ENCODE assay signal across 28 cellular contexts in the genomic region with DNA sequence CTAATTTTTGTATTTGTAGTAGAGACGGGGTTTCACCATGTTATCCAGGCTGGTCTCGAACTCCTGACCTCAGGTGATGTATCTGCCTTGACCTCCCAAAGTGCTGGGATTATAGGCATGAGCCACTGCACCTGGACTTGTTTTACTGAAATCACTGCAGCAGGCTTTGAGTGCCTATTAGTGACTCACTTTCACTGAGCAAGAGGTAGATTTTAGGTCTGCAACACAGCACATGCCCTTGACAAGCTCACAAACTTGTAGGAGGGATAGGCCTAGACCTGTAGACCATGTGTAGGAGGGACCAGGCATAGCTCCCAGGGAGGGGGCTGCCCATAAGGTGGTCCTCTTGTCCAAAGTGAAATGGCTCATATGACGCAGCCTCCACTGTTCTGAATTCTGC. TPM values are rescaled to one million over a fixed set of nuclear protein-coding genes. Genes with fewer than 3 reads are reported as not detected.
"Had no signal": no experiment of that assay in that cellular context is flagged by ENCODE, and none has a peak within 500 bp of the region (broad histone marks: within the 10 kb centered on the region; RNA-seq: fewer than 3 reads in every experiment).

No MANE protein-coding gene starts in this region.

- H3K9me3 ChIP-seq: ovary, psoas muscle, right lobe of liver, sigmoid colon, stomach, thoracic aorta, thyroid gland, tibial nerve, upper lobe of left lung, uterus had no signal

- H3K4me3 ChIP-seq: neural progenitor cell, ovary, psoas muscle, right lobe of liver, sigmoid colon, stomach, thoracic aorta, thyroid gland, tibial nerve, upper lobe of left lung, uterus had no signal

- FAIRE-seq: small intestine had no signal

- ATAC-seq: natural killer cell; psoas muscle; right cardiac atrium; right lobe of liver; stimulated activated effector memory CD8-positive, alpha-beta T cell treated with anti-CD3 and anti-CD28 coated beads, Interleukin-12 subunit alpha, Interleukin-12 subunit beta, amount 100 ng/mL, for 72 hours; stimulated activated naive B cell treated with anti-CD40 and anti-IgM and Interleukin-4, amounts not matched to agents 10 μg/mL and 1 μg/mL and 100 μg/mL, for 72 hours had no signal

- H3K27me3 ChIP-seq: ovary, right lobe of liver, sigmoid colon, thyroid gland, tibial nerve, upper lobe of left lung, uterus had no signal

- H3K36me3 ChIP-seq: neural progenitor cell, ovary, right lobe of liver, sigmoid colon, stomach, thoracic aorta, thyroid gland, tibial nerve, upper lobe of left lung, uterus had no signal

- DNase-seq: natural killer cell; occipital lobe; ovary; posterior cingulate gyrus; psoas muscle; right cardiac atrium; right lobe of liver; sigmoid colon; small intestine; stimulated activated CD4-positive, alpha-beta T cell treated with anti-CD3 and anti-CD28 coated beads, Interleukin-15, amount 100 ng/mL, for 24 hours; stimulated activated CD4-positive, alpha-beta T cell treated with anti-CD3 and anti-CD28 coated beads, Interleukin-2, amount 100 ng/mL, for 24 hours; stimulated activated CD4-positive, alpha-beta T cell treated with anti-CD3 and anti-CD28 coated beads, Interleukin-2, amount 100 ng/mL, for 48 hours; stimulated activated CD4-positive, alpha-beta T cell treated with anti-CD3 and anti-CD28 coated beads, Interleukin-4, amount 100 ng/mL, for 24 hours; stimulated activated naive B cell treated with anti-CD40 and anti-IgM and Interleukin-4, amounts not matched to agents 10 μg/mL and 1 μg/mL and 100 μg/mL, for 72 hours; stimulated activated naive CD4-positive, alpha-beta T cell treated with Interleukin-2 at 50 U/mL for 16 hours; stomach; thyroid gland; trophoblast cell; upper lobe of left lung; uterus had no signal

- H3K27ac ChIP-seq: neural progenitor cell, ovary, parathyroid adenoma, psoas muscle, right lobe of liver, sigmoid colon, stomach, thoracic aorta, thyroid gland, tibial nerve, upper lobe of left lung, uterus had no signal

- H3K4me1 ChIP-seq: neural progenitor cell, parathyroid adenoma, psoas muscle, right lobe of liver, sigmoid colon, stomach, thyroid gland, uterus had no signal

RNA-seq across cellular contexts. Expression of a gene that starts 41.2 kb away (rescaled TPM):
- total RNA-seq: progenitor cell of endocrine pancreas, renal cortical epithelial cell, right cardiac atrium, subcutaneous adipose tissue had no signal
